In the genomic region with DNA sequence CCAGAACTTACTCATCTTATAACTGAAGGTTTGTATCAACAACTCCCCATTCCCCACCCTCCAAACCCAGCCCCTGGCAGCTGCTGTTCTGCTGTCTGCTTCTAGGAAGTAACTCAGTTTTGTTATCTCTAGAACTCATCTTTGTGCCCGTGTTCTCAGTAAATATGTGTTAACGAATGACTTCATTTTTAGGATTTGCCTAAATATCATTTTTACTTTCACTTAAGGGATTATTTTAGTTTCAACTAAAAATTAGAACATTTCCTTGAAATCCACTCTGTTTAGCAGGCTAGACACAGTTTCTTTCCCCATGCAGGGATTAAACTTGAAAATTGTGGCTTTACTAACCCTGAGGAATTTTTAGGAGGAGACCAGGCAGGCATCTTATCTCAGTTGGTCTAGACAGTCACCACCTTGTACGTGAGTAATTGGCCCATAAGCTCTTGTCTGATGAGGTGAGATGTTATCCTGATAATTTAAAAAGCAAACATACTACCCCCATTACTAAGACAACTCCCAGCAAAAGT, we compare ENCODE assay signal across 8 cellular contexts.
A peak's percentile ranks its signal among the peaks of the same experiment; 100 is the strongest.
DNase-seq lines count a peak whose midpoint lies in the region; ATAC-seq and TF ChIP-seq lines count a peak whose summit lies in the region.

No MANE protein-coding gene starts in this region.

- H3K36me3 Mint-ChIP-seq in CD8-positive, alpha-beta T cell = peaks cover 34% of the 10 kb centered on the region
- H3K36me3 Mint-ChIP-seq in stimulated activated naive CD8-positive, alpha-beta T cell treated with anti-CD3 and anti-CD28 coated beads, Interleukin-15, Interleukin-2, amounts not matched to agents 100 ng/mL and 50 ng/mL, for 24 hours (ENCODE audit: low read depth) = peaks cover 31% of the 10 kb centered on the region

- TF ChIP-seq POLR2A in body of pancreas (IDR thresholded peaks at IDR 0.05) = no peak

- POLR2A ChIA-PET in CD8-positive, alpha-beta T cell (lab: Charles Lee) = interaction anchor here (0.9 to 1.4 kb wide), 2 partner anchors 13 to 50 kb away, joined by 5 to 6 read pairs; no protein-coding TSS in a partner anchor

- H3K27ac Mint-ChIP-seq in CD8-positive, alpha-beta T cell = peak overlapping the region; percentile 97
- peak overlapping the region; percentile 92 for H3K27ac Mint-ChIP-seq in stimulated activated naive CD8-positive, alpha-beta T cell treated with anti-CD3 and anti-CD28 coated beads, Interleukin-15, Interleukin-2, amounts not matched to agents 100 ng/mL and 50 ng/mL, for 24 hours

- H3K27me3 Mint-ChIP-seq in CD8-positive, alpha-beta T cell (ENCODE audit: low read depth) = no peaks in the 10 kb centered on the region
- H3K27me3 Mint-ChIP-seq in stimulated activated naive CD8-positive, alpha-beta T cell treated with anti-CD3 and anti-CD28 coated beads, Interleukin-15, Interleukin-2, amounts not matched to agents 100 ng/mL and 50 ng/mL, for 24 hours = no peaks in the 10 kb centered on the region

- DNase-seq in CD8-positive, alpha-beta T cell = peak in 3 of 7 experiments; percentile 54 to 74 (median 60)
- no peak for DNase-seq in body of pancreas
- no peak for DNase-seq in heart right ventricle
- DNase-seq in head of caudate nucleus = no peak
- DNase-seq in NCI-H1694 treated with DMSO at 0.1 percent for 48 hours (lab: John Stamatoyannopoulos, UW) = no peak

- H3K4me1 ChIP-seq in CD8-positive, alpha-beta T cell (ENCODE audit: insufficient read depth, low read length) = peaks cover 94% of the 10 kb centered on the region
- H3K4me1 ChIP-seq in OCI-LY1 (ENCODE audit: insufficient read depth, low read length, severe bottlenecking) (peaks cover 91% of the 10 kb centered on the region), body of pancreas (peaks cover 74% of the 10 kb centered on the region), heart right ventricle (peaks cover 3 to 99% (median 27%) of the 10 kb centered on the region in 9 donors)

- peak overlapping the region; percentile 41 for H3K4me2 ChIP-seq in OCI-LY1 (ENCODE audit: low read length)

- CTCF ChIA-PET in CD8-positive, alpha-beta T cell (lab: Charles Lee) = interaction anchor here (1.6 to 1.7 kb wide), 2 partner anchors 18 to 50 kb away, joined by 3 to 4 read pairs; no protein-coding TSS in a partner anchor

- ATAC-seq in CD8-positive, alpha-beta T cell = peak; percentile 70
- ATAC-seq in GM21619 (IDR thresholded peaks at IDR 0.05; ENCODE audit: unreplicated experiment) (peak; percentile 38), body of pancreas (no peak), heart right ventricle (no peak)

- H3K27me3 ChIP-seq in CD8-positive, alpha-beta T cell (ENCODE audit: insufficient read depth, low read length) = no peaks in the 10 kb centered on the region
- H3K27me3 ChIP-seq in OCI-LY1 (ENCODE audit: insufficient read depth, low read length) (no peaks in the 10 kb centered on the region), body of pancreas (no peaks in the 10 kb centered on the region), heart right ventricle (no peaks in the 10 kb centered on the region)

- no peaks in the 10 kb centered on the region for H4K20me1 ChIP-seq in OCI-LY1 (ENCODE audit: insufficient read depth, low read length)

- peak overlapping the region; percentile 45 for H3K27ac ChIP-seq in CD8-positive, alpha-beta T cell (ENCODE audit: low read depth, low read length)
- H3K27ac ChIP-seq in OCI-LY1 (ENCODE audit: low read depth, low read length, poor library complexity, severe bottlenecking) (peak overlapping the region; percentile 22), body of pancreas (peak overlapping the region; percentile 9 to 74 (median 66)), heart right ventricle (peak overlapping the region in 1 of 10 donors; percentile 60)

- peak overlapping the region; percentile 80 for H3K4me3 Mint-ChIP-seq in CD8-positive, alpha-beta T cell
- peak overlapping the region; percentile 61 for H3K4me3 Mint-ChIP-seq in stimulated activated naive CD8-positive, alpha-beta T cell treated with anti-CD3 and anti-CD28 coated beads, Interleukin-15, Interleukin-2, amounts not matched to agents 100 ng/mL and 50 ng/mL, for 24 hours

- H3K9me3 ChIP-seq in CD8-positive, alpha-beta T cell (ENCODE audit: low read length) = no peaks in the 10 kb centered on the region
- H3K9me3 ChIP-seq in OCI-LY1 (ENCODE audit: low read length) (no peaks in the 10 kb centered on the region), body of pancreas (no peaks in the 10 kb centered on the region), heart right ventricle (no peaks in the 10 kb centered on the region)

- peak overlapping the region; percentile 10 for H3K4me3 ChIP-seq in CD8-positive, alpha-beta T cell (ENCODE audit: low read depth, low read length)
- H3K4me3 ChIP-seq in OCI-LY1 (ENCODE audit: low read depth, low read length, poor library complexity, severe bottlenecking) (peak overlapping the region; percentile 13), body of pancreas (no peak overlapping the region), heart right ventricle (no peak overlapping the region)

- H2AFZ ChIP-seq in OCI-LY1 (ENCODE audit: low read length) = no peak overlapping the region

- H3K79me2 ChIP-seq in OCI-LY1 (ENCODE audit: insufficient read depth, low read length) = peaks cover 98% of the 10 kb centered on the region

- intact Hi-C loops in CD8-positive, alpha-beta T cell (cut with DNase I, micrococcal nuclease) = loop anchor here (1.0 to 2.0 kb wide), 3 partner anchors 8 to 17 kb away; no protein-coding TSS in a partner anchor
- intact Hi-C loops in body of pancreas (cut with DNase I) = no loop called here
- intact Hi-C loops in heart right ventricle (cut with DNase I) = no loop called here
- intact Hi-C loops in head of caudate nucleus (cut with DNase I) = no loop called here

- peaks cover 5% of the 10 kb centered on the region for H3K36me3 ChIP-seq in CD8-positive, alpha-beta T cell (ENCODE audit: insufficient read depth, low read length)
- H3K36me3 ChIP-seq in OCI-LY1 (ENCODE audit: insufficient read depth, low read length) = peaks cover 14% of the 10 kb centered on the region
- H3K36me3 ChIP-seq in body of pancreas (replicated peaks in 1 of 2; ENCODE audit: insufficient read depth in 1 of 2, low read depth in 2 of 2) = no peaks in the 10 kb centered on the region
- H3K36me3 ChIP-seq in heart right ventricle = peaks cover 0 to 3% (median 0%) of the 10 kb centered on the region in 9 donors

- H3K4me1 Mint-ChIP-seq in CD8-positive, alpha-beta T cell (ENCODE audit: low read depth) = peaks cover 98% of the 10 kb centered on the region
- peaks cover 100% of the 10 kb centered on the region for H3K4me1 Mint-ChIP-seq in stimulated activated naive CD8-positive, alpha-beta T cell treated with anti-CD3 and anti-CD28 coated beads, Interleukin-15, Interleukin-2, amounts not matched to agents 100 ng/mL and 50 ng/mL, for 24 hours (ENCODE audit: low read depth)

- WGBS in body of pancreas, 2 donors = 14 to 19% methylated on average over 3 of the region's 3 CpGs
- 37 to 42% methylated on average over 3 of the region's 3 CpGs for WGBS in heart right ventricle, 2 donors

- TF ChIP-seq CTCF in CD8-positive, alpha-beta T cell (IDR thresholded peaks at IDR 0.05) = no peak
- TF ChIP-seq CTCF in OCI-LY1 (IDR thresholded peaks at IDR 0.05; ENCODE audit: low read length) = no peak
- no peak for TF ChIP-seq CTCF in body of pancreas (IDR thresholded peaks at IDR 0.05)
- no peak for TF ChIP-seq CTCF in heart right ventricle (IDR thresholded peaks at IDR 0.05)

- no peaks in the 10 kb centered on the region for H3K9me3 Mint-ChIP-seq in CD8-positive, alpha-beta T cell
- H3K9me3 Mint-ChIP-seq in stimulated activated naive CD8-positive, alpha-beta T cell treated with anti-CD3 and anti-CD28 coated beads, Interleukin-15, Interleukin-2, amounts not matched to agents 100 ng/mL and 50 ng/mL, for 24 hours = no peaks in the 10 kb centered on the region

- no peaks in the 10 kb centered on the region for H3F3A ChIP-seq in OCI-LY1 (ENCODE audit: insufficient read depth, low read length)

- H3K9ac ChIP-seq in OCI-LY1 (ENCODE audit: low read length) = no peak overlapping the region

- H3K9me2 ChIP-seq in OCI-LY1 (ENCODE audit: low read depth, low read length) = no peaks in the 10 kb centered on the region

Comparison
In these comparisons a context has a peak if more than half of its experiments do, and no peak if none do; other contexts are left out.
1. ATAC-seq: peak in CD8-positive, alpha-beta T cell (single experiment) and GM21619 (single experiment); none in body of pancreas (single experiment) and heart right ventricle (0 of 8).
2. H3K4me3 ChIP-seq: peak in CD8-positive, alpha-beta T cell (single experiment) and OCI-LY1 (single experiment); none in body of pancreas (0 of 2) and heart right ventricle (0 of 10).
3. intact Hi-C loops: an anchor here in CD8-positive, alpha-beta T cell (1.0 to 2.0 kb wide); none called in body of pancreas, heart right ventricle and head of caudate nucleus.